Comparison of ENCODE assay signal across 22 cellular contexts in the genomic region with DNA sequence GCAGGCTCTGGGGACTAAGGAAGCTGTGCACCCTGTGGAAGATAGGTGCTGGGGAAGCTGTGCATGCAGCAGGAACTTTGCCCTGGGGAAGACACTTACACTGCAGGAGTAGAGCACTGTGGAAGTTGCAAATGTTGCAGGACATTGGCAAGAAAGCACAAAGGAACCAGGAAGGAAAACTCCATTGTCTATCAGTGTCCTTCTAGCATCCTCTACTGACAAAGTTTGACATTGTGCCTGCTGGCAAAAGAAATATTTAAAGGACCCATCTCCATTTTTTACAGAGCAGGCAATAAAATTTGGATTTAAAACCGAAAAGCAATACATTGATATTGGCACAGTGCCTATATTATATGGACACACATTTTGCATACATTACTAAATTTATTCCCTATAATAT.
DNase-seq lines count a peak whose midpoint lies in the region; ATAC-seq and TF ChIP-seq lines count a peak whose summit lies in the region.
"Had no signal": no experiment of that assay in that cellular context is flagged by ENCODE, and none has a peak within 500 bp of the region (broad histone marks: within the 10 kb centered on the region; RNA-seq: fewer than 3 reads in every experiment).

No MANE protein-coding gene starts in this region.

- TF ChIP-seq CTCF in LNCaP clone FGC (IDR thresholded peaks at IDR 0.05; ENCODE audit: control insufficient read depth, extremely low read depth, insufficient read depth) (peak; percentile 35), osteocyte (IDR thresholded peaks at IDR 0.05) (peak; percentile 10)

- peaks cover 11% of the 10 kb centered on the region for H3K9me3 Mint-ChIP-seq in osteocyte (ENCODE audit: unreplicated experiment)

- H3K4me3 Mint-ChIP-seq in osteocyte (ENCODE audit: unreplicated experiment) = no peak overlapping the region
- H3K4me3 Mint-ChIP-seq: activated CD4-positive, alpha-beta T cell treated with anti-CD3 and anti-CD28 coated beads, Interleukin-2, amount 10 ng/mL, durations not matched to agents 24 days and 14 days; HFFc6; mesothelial cell of epicardium had no signal

- no peak overlapping the region for H3K4me3 ChIP-seq in LNCaP clone FGC (ENCODE audit: low read depth, low read length)
- H3K4me3 ChIP-seq: Peyer's patch, vagina had no signal

- H3K27ac Mint-ChIP-seq in osteocyte (ENCODE audit: unreplicated experiment) = no peak overlapping the region
- H3K27ac Mint-ChIP-seq: activated CD4-positive, alpha-beta T cell treated with anti-CD3 and anti-CD28 coated beads, Interleukin-2, amount 10 ng/mL, durations not matched to agents 24 days and 14 days; HFFc6; mesothelial cell of epicardium had no signal

- no peaks in the 10 kb centered on the region for H3K36me3 Mint-ChIP-seq in osteocyte (ENCODE audit: unreplicated experiment)

- ATAC-seq in left ventricle myocardium superior (peak; percentile 18), HG02798 (IDR thresholded peaks at IDR 0.05; ENCODE audit: poor library complexity, unreplicated experiment) (no peak)

- H3K27me3 Mint-ChIP-seq in osteocyte (ENCODE audit: unreplicated experiment) = no peaks in the 10 kb centered on the region
- H3K27me3 Mint-ChIP-seq: activated CD4-positive, alpha-beta T cell treated with anti-CD3 and anti-CD28 coated beads, Interleukin-2, amount 10 ng/mL, durations not matched to agents 24 days and 14 days had no signal

- peak; percentile 24 for DNase-seq in Ammon's horn (ENCODE audit: low spot score)
- DNase-seq in LNCaP clone FGC (ENCODE audit: low read depth) = no peak
- DNase-seq in left ventricle myocardium superior = no peak
- DNase-seq in osteocyte (ENCODE audit: extremely low spot score, unreplicated experiment) = no peak
- no peak for DNase-seq in NCI-H524 (lab: John Stamatoyannopoulos, UW)
- DNase-seq in SIG-M5 treated with dmso at 0.1 percent for 504 hours (lab: John Stamatoyannopoulos, UW; ENCODE audit: unreplicated experiment) = no peak
- DNase-seq: activated CD4-positive, alpha-beta T cell treated with anti-CD3 and anti-CD28 coated beads, Interleukin-2, amount 10 ng/mL, durations not matched to agents 24 days and 14 days; activated CD8-positive, alpha-beta memory T cell treated with anti-CD3 and anti-CD28 coated beads, Interleukin-2, amount 50 U/mL, for 48 hours; activated gamma-delta T cell; BE2C; Calu3; effector CD4-positive, alpha-beta T cell; HFFc6; islet precursor cell; KG1; NCI-H1092 treated with DMSO at 0.1 percent for 48 hours; NCI-H2171 treated with DMSO at 0.1 percent for 48 hours; NCI-H82; Peyer's patch had no signal

- intact Hi-C loops in left ventricle myocardium superior (cut with micrococcal nuclease) = no loop called here

- H3K4me1 Mint-ChIP-seq in osteocyte (ENCODE audit: unreplicated experiment) = no peaks in the 10 kb centered on the region
- H3K4me1 Mint-ChIP-seq: activated CD4-positive, alpha-beta T cell treated with anti-CD3 and anti-CD28 coated beads, Interleukin-2, amount 10 ng/mL, durations not matched to agents 24 days and 14 days had no signal
